ENCODE assay signal across 11 cellular contexts in the genomic region with DNA sequence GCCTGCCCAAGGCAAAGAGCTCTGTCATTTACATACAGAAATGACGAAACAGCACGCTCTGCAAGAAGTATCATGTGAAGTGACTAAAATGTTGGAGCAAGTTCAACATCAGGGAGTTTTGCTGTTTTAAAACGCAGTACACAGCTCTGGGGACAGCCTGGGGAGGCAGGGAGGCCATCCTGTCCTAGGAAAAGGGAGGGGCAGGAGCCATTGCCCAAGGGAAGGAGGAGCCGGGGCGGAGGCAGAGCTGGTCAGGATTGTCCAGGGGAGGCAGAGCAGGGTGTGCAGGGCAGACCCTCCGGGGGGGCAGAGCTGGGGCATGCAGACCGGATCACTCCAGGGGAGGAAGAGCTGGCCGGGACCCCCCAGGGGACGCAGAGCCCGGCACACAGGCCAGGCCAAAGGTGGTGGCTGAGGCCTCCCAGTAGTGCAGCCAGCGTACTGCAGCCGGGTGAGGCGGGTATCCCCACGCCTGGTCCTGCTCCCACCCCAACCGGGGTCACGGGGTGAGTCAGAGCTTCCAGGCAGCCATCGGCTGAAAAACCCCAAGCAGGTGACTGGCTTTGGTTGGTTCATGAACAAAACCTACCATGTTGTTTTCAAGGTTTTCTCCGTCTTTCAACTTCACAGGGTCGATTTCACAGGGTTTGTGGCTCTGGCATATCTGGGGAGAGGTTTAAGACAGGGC. TPM values are rescaled to one million over a fixed set of nuclear protein-coding genes. Genes with fewer than 3 reads are reported as not detected.
DNase-seq lines count a peak whose midpoint lies in the region; ATAC-seq, FAIRE-seq and TF ChIP-seq lines count a peak whose summit lies in the region.
"Had no signal": no experiment of that assay in that cellular context is flagged by ENCODE, and none has a peak within 500 bp of the region (broad histone marks: within the 10 kb centered on the region; RNA-seq: fewer than 3 reads in every experiment).

No MANE protein-coding gene starts in this region.

- peaks cover 12% of the 10 kb centered on the region for H3K36me3 Mint-ChIP-seq in activated naive CD8-positive, alpha-beta T cell treated with anti-CD3 and anti-CD28 coated beads for 36 hours
- peaks cover 35% of the 10 kb centered on the region for H3K36me3 Mint-ChIP-seq in stimulated activated memory B cell treated with anti-CD40 and anti-IgM and Interleukin-4, amounts not matched to agents 10 μg/mL and 1 μg/mL and 100 μg/mL, for 72 hours
- peaks cover 6% of the 10 kb centered on the region for H3K36me3 Mint-ChIP-seq in effector memory CD8-positive, alpha-beta T cell (ENCODE audit: insufficient read depth)
- peaks cover 4% of the 10 kb centered on the region for H3K36me3 Mint-ChIP-seq in progenitor cell of endocrine pancreas (ENCODE audit: insufficient read depth)

- H3K27me3 ChIP-seq in IMR-90 (ENCODE audit: control insufficient read depth, insufficient read depth, low read length) (no peaks in the 10 kb centered on the region), keratinocyte (ENCODE audit: control insufficient read depth, extremely low read depth, insufficient read depth, low read length) (no peaks in the 10 kb centered on the region)

- dilution Hi-C loops in IMR-90 (cut with HindIII; ENCODE audit: low sequenced_read_pairs, unreplicated experiment) (no loop called here), keratinocyte (cut with MboI; ENCODE audit: extremely low pct_ligation_motif_present, low sequenced_read_pairs) (no loop called here)

- WGBS in IMR-90 (ENCODE audit: extremely low coverage in 2 of 2, insufficient read length in 1 of 2), 2 experiments = 88% methylated on average over 13 of the region's 19 CpGs; no CpG with 5 or more reads in 1 of the 2 experiments

- in situ Hi-C loops in IMR-90 (cut with MboI; ENCODE audit: low sequenced_read_pairs) = no loop called here

- no peak overlapping the region for H3K56ac ChIP-seq in IMR-90 (ENCODE audit: extremely low read depth, insufficient read depth, low read length)

- no peak overlapping the region for H3K4me2 ChIP-seq in IMR-90 (ENCODE audit: low read depth, low read length)
- H3K4me2 ChIP-seq in keratinocyte (ENCODE audit: control insufficient read depth, extremely low read depth, insufficient read depth, low read depth, low read length) = peak overlapping the region; percentile 75

- H2BK5ac ChIP-seq in IMR-90 (ENCODE audit: low read depth, low read length, poor library complexity, severe bottlenecking) = no peak overlapping the region

- peaks cover 20 to 56% of the 10 kb centered on the region in 2 experiments for H3K79me1 ChIP-seq in IMR-90 (ENCODE audit: low read depth in 1 of 2, low read length in 2 of 2)

- no peak overlapping the region for H2BK20ac ChIP-seq in IMR-90 (ENCODE audit: low read depth, low read length)

- peak overlapping the region; percentile 5; the same call in 1 of the 2 replicates for H3K4ac ChIP-seq in IMR-90 (ENCODE audit: low read depth, low read length)

- TF ChIP-seq RAD21 in IMR-90 (IDR thresholded peaks at IDR 0.05; ENCODE audit: low read length) = no peak

- ATAC-seq in IMR-90 (ENCODE audit: low read depth) = peak; percentile 46
- ATAC-seq in stimulated activated memory B cell treated with anti-CD40 and anti-IgM and Interleukin-4, amounts not matched to agents 10 μg/mL and 1 μg/mL and 100 μg/mL, for 72 hours = no peak
- ATAC-seq in effector memory CD8-positive, alpha-beta T cell (replicated peaks) = no peak

- no TSS peak for BruUV-seq in IMR-90 (replicated peaks; lab: Mats Ljungman, UMichigan)

- intact Hi-C loops in IMR-90 (cut with micrococcal nuclease) = no loop called here

- peak overlapping the region; percentile 76 for H3K27ac Mint-ChIP-seq in activated naive CD8-positive, alpha-beta T cell treated with anti-CD3 and anti-CD28 coated beads for 36 hours
- H3K27ac Mint-ChIP-seq in stimulated activated memory B cell treated with anti-CD40 and anti-IgM and Interleukin-4, amounts not matched to agents 10 μg/mL and 1 μg/mL and 100 μg/mL, for 72 hours = no peak overlapping the region
- peak overlapping the region in 1 of 2 donors; percentile 80 for H3K27ac Mint-ChIP-seq in effector memory CD8-positive, alpha-beta T cell
- no peak overlapping the region for H3K27ac Mint-ChIP-seq in progenitor cell of endocrine pancreas

- peak; percentile 92 for FAIRE-seq in keratinocyte (lab: Jason Lieb, UNC)
- FAIRE-seq: kidney, TTC549 had no signal

- no peak overlapping the region for H4K91ac ChIP-seq in IMR-90 (ENCODE audit: insufficient read depth, low read depth, low read length)

- no peak overlapping the region for H4K5ac ChIP-seq in IMR-90 (ENCODE audit: low read depth, low read length)

- peak; percentile 31 for DNase-seq in IMR-90
- peak; percentile 38 for DNase-seq in activated naive CD8-positive, alpha-beta T cell treated with anti-CD3 and anti-CD28 coated beads for 36 hours
- DNase-seq in keratinocyte (ENCODE audit: low read depth, low spot score) = peak; percentile 55
- peak; percentile 47 for DNase-seq in stimulated activated CD8-positive, alpha-beta memory T cell treated with anti-CD3 and anti-CD28 coated beads, Interleukin-4, amount 100 ng/mL, for 48 hours
- DNase-seq in effector memory CD8-positive, alpha-beta T cell = no peak
- DNase-seq in progenitor cell of endocrine pancreas (ENCODE audit: low spot score, unreplicated experiment) = no peak
- DNase-seq: kidney; NCI-H1092; NK-92 treated with Interleukin-12 subunit alpha and Interleukin-12 subunit beta, amount 100 ng/mL, for 24 hours had no signal

- no peak overlapping the region for H3K14ac ChIP-seq in IMR-90 (replicated peaks; ENCODE audit: low read depth, low read length)

- no peak overlapping the region for H2BK15ac ChIP-seq in IMR-90 (ENCODE audit: low read depth, low read length)

- no peak overlapping the region for H3K4me3 ChIP-seq in IMR-90 (ENCODE audit: insufficient read depth, low read depth, low read length)
- peak overlapping the region in 2 of 3 experiments; percentile 24 to 48 for H3K4me3 ChIP-seq in keratinocyte (ENCODE audit: control insufficient read depth in 2 of 3, extremely low read depth in 1 of 3, insufficient read depth in 2 of 3, low read depth in 1 of 3, low read length in 3 of 3)

- no peaks in the 10 kb centered on the region for H3K79me2 ChIP-seq in keratinocyte (ENCODE audit: control insufficient read depth, insufficient read depth, low read length)

- H2AK9ac ChIP-seq in IMR-90 (replicated peaks; ENCODE audit: low read depth, low read length, poor library complexity) = no peak overlapping the region

- H3K27me3 Mint-ChIP-seq in activated naive CD8-positive, alpha-beta T cell treated with anti-CD3 and anti-CD28 coated beads for 36 hours = no peaks in the 10 kb centered on the region
- no peaks in the 10 kb centered on the region for H3K27me3 Mint-ChIP-seq in stimulated activated memory B cell treated with anti-CD40 and anti-IgM and Interleukin-4, amounts not matched to agents 10 μg/mL and 1 μg/mL and 100 μg/mL, for 72 hours
- no peaks in the 10 kb centered on the region for H3K27me3 Mint-ChIP-seq in effector memory CD8-positive, alpha-beta T cell
- no peaks in the 10 kb centered on the region for H3K27me3 Mint-ChIP-seq in progenitor cell of endocrine pancreas

- no peaks in the 10 kb centered on the region for H3K9me3 Mint-ChIP-seq in activated naive CD8-positive, alpha-beta T cell treated with anti-CD3 and anti-CD28 coated beads for 36 hours
- no peaks in the 10 kb centered on the region for H3K9me3 Mint-ChIP-seq in stimulated activated memory B cell treated with anti-CD40 and anti-IgM and Interleukin-4, amounts not matched to agents 10 μg/mL and 1 μg/mL and 100 μg/mL, for 72 hours
- no peaks in the 10 kb centered on the region for H3K9me3 Mint-ChIP-seq in effector memory CD8-positive, alpha-beta T cell
- peaks cover 3% of the 10 kb centered on the region for H3K9me3 Mint-ChIP-seq in progenitor cell of endocrine pancreas (ENCODE audit: low read depth)

- H4K20me1 ChIP-seq in IMR-90 (ENCODE audit: insufficient read depth, low read length) = peaks cover 19% of the 10 kb centered on the region
- H4K20me1 ChIP-seq in keratinocyte (ENCODE audit: control insufficient read depth, extremely low read depth, insufficient read depth, low read length) = peaks cover 3% of the 10 kb centered on the region

- H3K9me3 ChIP-seq in IMR-90 (ENCODE audit: control insufficient read depth, insufficient read depth, low read length) = no peaks in the 10 kb centered on the region
- no peaks in the 10 kb centered on the region for H3K9me3 ChIP-seq in keratinocyte (ENCODE audit: control insufficient read depth, low read depth, low read length)

- H2AK5ac ChIP-seq in IMR-90 (ENCODE audit: low read depth, low read length) = no peak overlapping the region

- no peak overlapping the region for H2BK120ac ChIP-seq in IMR-90 (ENCODE audit: low read depth, low read length)

- H3K9ac ChIP-seq in IMR-90 (ENCODE audit: low read depth, low read length) (no peak overlapping the region), keratinocyte (ENCODE audit: control insufficient read depth, extremely low read depth, insufficient read depth, low read length) (peak overlapping the region; percentile 25)

- H2AFZ ChIP-seq in IMR-90 (replicated peaks; ENCODE audit: low read length, poor library complexity) (peak overlapping the region; percentile 33), keratinocyte (ENCODE audit: control insufficient read depth, low read length) (peak overlapping the region; percentile 44)

- H3K4me3 Mint-ChIP-seq in activated naive CD8-positive, alpha-beta T cell treated with anti-CD3 and anti-CD28 coated beads for 36 hours = no peak overlapping the region
- H3K4me3 Mint-ChIP-seq in stimulated activated memory B cell treated with anti-CD40 and anti-IgM and Interleukin-4, amounts not matched to agents 10 μg/mL and 1 μg/mL and 100 μg/mL, for 72 hours = no peak overlapping the region
- H3K4me3 Mint-ChIP-seq in effector memory CD8-positive, alpha-beta T cell = no peak overlapping the region
- H3K4me3 Mint-ChIP-seq in progenitor cell of endocrine pancreas (ENCODE audit: low read depth) = no peak overlapping the region

- POLR2A ChIA-PET in IMR-90 (lab: Charles Lee; ENCODE audit: unreplicated experiment) = no interaction called here

- no peak overlapping the region for H3K18ac ChIP-seq in IMR-90 (ENCODE audit: low read depth, low read length)

- H3K36me3 ChIP-seq in IMR-90 (ENCODE audit: control insufficient read depth, insufficient read depth, low read length) (peaks cover 79% of the 10 kb centered on the region), keratinocyte (ENCODE audit: control insufficient read depth in 2 of 2, extremely low read depth in 1 of 2, insufficient read depth in 2 of 2, low read length in 2 of 2) (peaks cover 0 to 2% of the 10 kb centered on the region in 2 experiments)

- H3K23ac ChIP-seq in IMR-90 (ENCODE audit: low read depth, low read length) = no peak overlapping the region

- H3K4me1 ChIP-seq in IMR-90 (ENCODE audit: control insufficient read depth, insufficient read depth, low read length) = no peaks in the 10 kb centered on the region
- H3K4me1 ChIP-seq in keratinocyte (ENCODE audit: control insufficient read depth, extremely low read depth, insufficient read depth, low read length) = peaks cover 9% of the 10 kb centered on the region

- H4K8ac ChIP-seq in IMR-90 (ENCODE audit: low read depth in 2 of 2, low read length in 2 of 2) = no peak overlapping the region

- TF ChIP-seq POLR2A in IMR-90 (IDR thresholded peaks at IDR 0.05; ENCODE audit: low read depth, low read length) = no peak

- CTCF ChIA-PET in IMR-90 (lab: Yijun Ruan, JAX) = no interaction called here

- H3K9me1 ChIP-seq in IMR-90 (ENCODE audit: insufficient read depth, low read length) = peaks cover 5% of the 10 kb centered on the region
- no peaks in the 10 kb centered on the region for H3K9me1 ChIP-seq in keratinocyte (ENCODE audit: control insufficient read depth, extremely low read depth, insufficient read depth, low read length)

- TF ChIP-seq CTCF in IMR-90 (conservative IDR thresholded peaks at IDR 0.05; ENCODE audit: low read depth, low read length) (no peak), keratinocyte (optimal IDR thresholded peaks at IDR 0.05 in 1 of 3, IDR thresholded peaks at IDR 0.05 in 1 of 3, conservative IDR thresholded peaks at IDR 0.05 in 1 of 3; ENCODE audit: extremely low read depth in 1 of 3, insufficient read depth in 2 of 3, low read length in 3 of 3) (no peak), progenitor cell of endocrine pancreas (IDR thresholded peaks at IDR 0.05; ENCODE audit: unreplicated experiment) (no peak)

- H3K27ac ChIP-seq in IMR-90 (ENCODE audit: insufficient read depth, low read length) (no peak overlapping the region), keratinocyte (ENCODE audit: control insufficient read depth, insufficient read depth, low read length) (no peak overlapping the region)

- H3K4me1 Mint-ChIP-seq in activated naive CD8-positive, alpha-beta T cell treated with anti-CD3 and anti-CD28 coated beads for 36 hours = peaks cover 7% of the 10 kb centered on the region
- H3K4me1 Mint-ChIP-seq in stimulated activated memory B cell treated with anti-CD40 and anti-IgM and Interleukin-4, amounts not matched to agents 10 μg/mL and 1 μg/mL and 100 μg/mL, for 72 hours = peaks cover 5% of the 10 kb centered on the region
- peaks cover 4% of the 10 kb centered on the region in 2 donors for H3K4me1 Mint-ChIP-seq in effector memory CD8-positive, alpha-beta T cell (ENCODE audit: low read depth in 2 of 2)
- H3K4me1 Mint-ChIP-seq in progenitor cell of endocrine pancreas (ENCODE audit: low read depth) = no peaks in the 10 kb centered on the region

RNA-seq across cellular contexts. Expression of gene C13orf46, which starts 41.9 kb away (rescaled TPM):
- total RNA-seq in IMR-90 (2012; rRNA removed) (under 0.01 TPM in 2 replicates), progenitor cell of endocrine pancreas (0.17 and 0.18 TPM in 2 replicates)
- polyA plus RNA-seq in IMR-90 (2012; rRNA removed) (2.1 and 2.5 TPM in 2 replicates), keratinocyte (0.03 to 0.10 TPM in 2 of 3 replicates, not detected in the other)
- 1.7 and 1.8 TPM in 2 replicates for polyA plus RNA-seq in IMR-90 (2012; cell fraction: cytosol; rRNA removed)
- polyA plus RNA-seq in IMR-90 (2012; cell fraction: nucleus; rRNA removed; ENCODE audit: low replicate concordance) = 8.9 and 10.0 TPM in 2 replicates
- total RNA-seq in activated naive CD8-positive, alpha-beta T cell treated with anti-CD3 and anti-CD28 coated beads for 36 hours = under 1 TPM; 0.96 to 0.99 TPM
- polyA plus RNA-seq in keratinocyte (2011; ENCODE audit: low read depth) = not detected
- 0.04 and 0.08 TPM in 2 replicates for polyA plus RNA-seq in keratinocyte (2011; cell fraction: cytosol; rRNA removed)
- polyA plus RNA-seq in keratinocyte (2011; cell fraction: nucleus; rRNA removed) = 0.32 and 0.92 TPM in 2 replicates
- polyA plus RNA-seq in keratinocyte (2012; ENCODE audit: low replicate concordance) = 0.03 and 0.06 TPM in 2 replicates
- polyA minus RNA-seq in keratinocyte = 0.19 to 2.3 TPM (median 1.0 TPM) in 3 replicates
- not detected for polyA minus RNA-seq in keratinocyte (2011; cell fraction: cytosol; rRNA and poly(A)+ RNA removed)
- 0.31 and 0.42 TPM in 2 replicates for polyA minus RNA-seq in keratinocyte (2011; cell fraction: nucleus; rRNA and poly(A)+ RNA removed)

Comparison
In these comparisons a context has a peak if more than half of its experiments do, and no peak if none do; other contexts are left out.
1. DNase-seq: peak in IMR-90 (single experiment), activated naive CD8-positive, alpha-beta T cell treated with anti-CD3 and anti-CD28 coated beads for 36 hours (single experiment), keratinocyte (single experiment) and stimulated activated CD8-positive, alpha-beta memory T cell treated with anti-CD3 and anti-CD28 coated beads, Interleukin-4, amount 100 ng/mL, for 48 hours (single experiment); none in effector memory CD8-positive, alpha-beta T cell (0 of 3) and progenitor cell of endocrine pancreas (single experiment).